28 cellular contexts compared by ENCODE assay signal in genomic region chr3:5750874-5751273, GRCh38.
"Had no signal": no experiment of that assay in that cellular context is flagged by ENCODE, and none has a peak within 500 bp of the region (broad histone marks: within the 10 kb centered on the region; RNA-seq: fewer than 3 reads in every experiment).

No MANE protein-coding gene starts in this region.

- ATAC-seq: natural killer cell; psoas muscle; right cardiac atrium; sciatic nerve; stimulated activated memory B cell treated with anti-CD40 and anti-IgM and Interleukin-4, amounts not matched to agents 10 μg/mL and 1 μg/mL and 100 μg/mL, for 72 hours; stimulated activated naive CD8-positive, alpha-beta T cell treated with anti-CD3 and anti-CD28 coated beads, Interleukin-15, amount 100 ng/mL, for 72 hours; stimulated activated naive CD8-positive, alpha-beta T cell treated with anti-CD3 and anti-CD28 coated beads, Interleukin-15, Interleukin-2, amounts not matched to agents 100 U/mL and 50 U/mL, for 24 hours; upper lobe of right lung had no signal

- H3K27me3 ChIP-seq: neural progenitor cell, ovary, spleen, suprapubic skin, testis, tibial artery, transverse colon, upper lobe of right lung, uterus had no signal

- H3K4me2 ChIP-seq: neural progenitor cell, smooth muscle cell had no signal

- H2AFZ ChIP-seq: neural progenitor cell, parathyroid adenoma had no signal

- DNase-seq: natural killer cell; occipital lobe; ovary; posterior cingulate gyrus; psoas muscle; right cardiac atrium; spleen; stimulated activated CD4-positive, alpha-beta T cell treated with anti-CD3 and anti-CD28 coated beads, Interleukin-12 subunit alpha, Interleukin-12 subunit beta, amount 100 ng/mL, for 4 hours; stimulated activated CD4-positive, alpha-beta T cell treated with anti-CD3 and anti-CD28 coated beads, Interleukin-1b, Interleukin-23, amount 100 ng/mL, for 48 hours; stimulated activated CD4-positive, alpha-beta T cell treated with anti-CD3 and anti-CD28 coated beads, Interleukin-4, amount 100 ng/mL, for 1 hour; stimulated activated CD4-positive, alpha-beta T cell treated with anti-CD3 and anti-CD28 coated beads, Interleukin-4, amount 100 ng/mL, for 4 hours; stimulated activated CD8-positive, alpha-beta memory T cell treated with anti-CD3 and anti-CD28 coated beads, Interleukin-4, amount 100 ng/mL, for 48 hours; stimulated activated naive CD4-positive, alpha-beta T cell; stimulated activated naive CD8-positive, alpha-beta T cell treated with anti-CD3 and anti-CD28 coated beads, Interleukin-15, amount 100 ng/mL, for 72 hours; stimulated activated naive CD8-positive, alpha-beta T cell treated with anti-CD3 and anti-CD28 coated beads, Interleukin-15, Interleukin-2, amounts not matched to agents 100 U/mL and 50 U/mL, for 24 hours; substantia nigra; testis; tibial artery; transverse colon; upper lobe of right lung; uterus had no signal

- H3K9ac ChIP-seq: neural progenitor cell, parathyroid adenoma had no signal

- H3K27ac ChIP-seq: neural progenitor cell, ovary, parathyroid adenoma, psoas muscle, skin epidermis, spleen, suprapubic skin, testis, tibial artery, transverse colon, upper lobe of right lung, uterus had no signal

- H3K4me3 ChIP-seq: neural progenitor cell, ovary, psoas muscle, skin epidermis, smooth muscle cell, spleen, suprapubic skin, testis, tibial artery, transverse colon, upper lobe of right lung, uterus had no signal

- H3K79me2 ChIP-seq: parathyroid adenoma had no signal

- H3K4me1 ChIP-seq: neural progenitor cell, parathyroid adenoma, psoas muscle, tibial artery, transverse colon, upper lobe of right lung, uterus had no signal

- H3K36me3 ChIP-seq: neural progenitor cell, ovary, spleen, suprapubic skin, tibial artery, transverse colon, upper lobe of right lung, uterus had no signal

- H3K9me3 ChIP-seq: ovary, psoas muscle, spleen, suprapubic skin, testis, tibial artery, transverse colon, upper lobe of right lung, uterus had no signal
